In genomic region chr16:72819345-72819744, GRCh38 we compare ENCODE assay signal across 1 cellular context.
TF ChIP-seq lines count a peak whose summit lies in the region.

No MANE protein-coding gene starts in this region.

TF ChIP-seq in SK-N-SH treated with all-trans-retinoic acid at 6 μM for 48 hours, 23 proteins besides CTCF, POLR2A, EP300 and RAD21 (continued from another document):
- no peak for TF ChIP-seq TSHZ2 (CRISPR knock-in tag; IDR thresholded peaks at IDR 0.05)
- TF ChIP-seq POU6F1 (CRISPR knock-in tag; IDR thresholded peaks at IDR 0.05; ENCODE audit: borderline replicate concordance, low read depth), result no peak
- no peak for TF ChIP-seq CSRNP3 (CRISPR knock-in tag; IDR thresholded peaks at IDR 0.05)
